Comparison of ENCODE assay signal across 1 cellular context in the genomic region with DNA sequence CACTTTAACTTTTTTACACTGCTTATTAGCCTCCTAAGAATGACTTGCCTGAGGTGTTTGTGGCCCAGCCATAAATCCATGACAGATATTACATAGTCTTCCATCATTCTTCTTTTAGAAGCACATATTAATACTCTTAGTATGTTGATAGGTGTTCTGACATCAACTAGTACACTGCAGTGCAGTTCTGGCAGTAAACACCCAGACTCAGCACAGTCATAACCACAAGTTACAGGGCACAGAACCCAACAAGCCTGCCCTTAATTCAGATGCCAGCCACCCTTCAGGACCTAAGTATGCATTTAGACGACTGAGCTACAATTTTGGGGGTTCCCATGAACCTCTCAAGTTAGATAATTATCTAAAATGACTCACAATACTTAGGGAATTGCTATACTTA.
TF ChIP-seq lines count a peak whose summit lies in the region.

No MANE protein-coding gene starts in this region.

TF ChIP-seq in IMR-90, 13 proteins besides CTCF, POLR2A, EP300 and RAD21 (continued from another document):
- TF ChIP-seq, protein P1, sequence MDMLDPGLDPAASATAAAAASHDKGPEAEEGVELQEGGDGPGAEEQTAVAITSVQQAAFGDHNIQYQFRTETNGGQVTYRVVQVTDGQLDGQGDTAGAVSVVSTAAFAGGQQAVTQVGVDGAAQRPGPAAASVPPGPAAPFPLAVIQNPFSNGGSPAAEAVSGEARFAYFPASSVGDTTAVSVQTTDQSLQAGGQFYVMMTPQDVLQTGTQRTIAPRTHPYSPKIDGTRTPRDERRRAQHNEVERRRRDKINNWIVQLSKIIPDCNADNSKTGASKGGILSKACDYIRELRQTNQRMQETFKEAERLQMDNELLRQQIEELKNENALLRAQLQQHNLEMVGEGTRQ (IDR thresholded peaks at IDR 0.05; ENCODE audit: low read depth, low read length): no peak
- TF ChIP-seq MXI1 (IDR thresholded peaks at IDR 0.05; ENCODE audit: borderline replicate concordance, low read depth, low read length) (no peak), SMC3 (IDR thresholded peaks at IDR 0.05; ENCODE audit: low read depth, low read length) (no peak), FOS (IDR thresholded peaks at IDR 0.05; ENCODE audit: low read depth, low read length) (no peak), RCOR1 (IDR thresholded peaks at IDR 0.05; ENCODE audit: insufficient replicate concordance, low read length) (no peak), BHLHE40 (IDR thresholded peaks at IDR 0.05; ENCODE audit: low read depth, low read length) (no peak), MAFK (IDR thresholded peaks at IDR 0.05; ENCODE audit: low read depth, low read length) (no peak), CEBPB (IDR thresholded peaks at IDR 0.05; ENCODE audit: low read depth, low read length) (no peak), RFX5 (IDR thresholded peaks at IDR 0.05; ENCODE audit: low read depth, low read length) (no peak), CHD1 (IDR thresholded peaks at IDR 0.05; ENCODE audit: low read depth, low read length) (no peak)
- TF ChIP-seq, protein P2, sequence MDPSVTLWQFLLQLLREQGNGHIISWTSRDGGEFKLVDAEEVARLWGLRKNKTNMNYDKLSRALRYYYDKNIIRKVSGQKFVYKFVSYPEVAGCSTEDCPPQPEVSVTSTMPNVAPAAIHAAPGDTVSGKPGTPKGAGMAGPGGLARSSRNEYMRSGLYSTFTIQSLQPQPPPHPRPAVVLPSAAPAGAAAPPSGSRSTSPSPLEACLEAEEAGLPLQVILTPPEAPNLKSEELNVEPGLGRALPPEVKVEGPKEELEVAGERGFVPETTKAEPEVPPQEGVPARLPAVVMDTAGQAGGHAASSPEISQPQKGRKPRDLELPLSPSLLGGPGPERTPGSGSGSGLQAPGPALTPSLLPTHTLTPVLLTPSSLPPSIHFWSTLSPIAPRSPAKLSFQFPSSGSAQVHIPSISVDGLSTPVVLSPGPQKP (IDR thresholded peaks at IDR 0.05; ENCODE audit: borderline replicate concordance, low read depth, low read length): no peak
